ENCODE assay signal across 16 cellular contexts in genomic region chr7:138259675-138260074, GRCh38.
"Had no signal": no experiment of that assay in that cellular context is flagged by ENCODE, and none has a peak within 500 bp of the region (broad histone marks: within the 10 kb centered on the region; RNA-seq: fewer than 3 reads in every experiment).

No MANE protein-coding gene starts in this region.

- H3K27ac Mint-ChIP-seq: natural killer cell treated with Interleukin-12 subunit alpha and Interleukin-12 subunit beta and Interleukin-15 and Interleukin-18, amount 100 ng/mL, for 72 hours; stimulated activated memory B cell treated with anti-CD40 and anti-IgM and Interleukin-4, amounts not matched to agents 10 μg/mL and 1 μg/mL and 100 μg/mL, for 72 hours; stimulated activated naive CD8-positive, alpha-beta T cell treated with anti-CD3 and anti-CD28 coated beads, Interleukin-15, amount 100 ng/mL, for 72 hours had no signal

- H3K4me3 Mint-ChIP-seq: natural killer cell treated with Interleukin-12 subunit alpha and Interleukin-12 subunit beta and Interleukin-15 and Interleukin-18, amount 100 ng/mL, for 72 hours; stimulated activated memory B cell treated with anti-CD40 and anti-IgM and Interleukin-4, amounts not matched to agents 10 μg/mL and 1 μg/mL and 100 μg/mL, for 72 hours; stimulated activated naive CD8-positive, alpha-beta T cell treated with anti-CD3 and anti-CD28 coated beads, Interleukin-15, amount 100 ng/mL, for 72 hours had no signal

- H3K27ac ChIP-seq: heart left ventricle, right atrium auricular region, tibial nerve had no signal

- DNase-seq: effector memory CD4-positive, alpha-beta T cell; heart left ventricle; islet precursor cell; midbrain; ovary; stimulated activated CD4-positive, alpha-beta T cell treated with anti-CD3 and anti-CD28 coated beads, Interleukin-15, amount 100 ng/mL, for 24 hours; stimulated activated CD4-positive, alpha-beta T cell treated with anti-CD3 and anti-CD28 coated beads, Interleukin-1b, Interleukin-23, amount 100 ng/mL, for 48 hours; stimulated activated CD4-positive, alpha-beta T cell treated with anti-CD3 and anti-CD28 coated beads, Interleukin-4, amount 100 ng/mL, for 24 hours; stimulated activated naive CD8-positive, alpha-beta T cell treated with anti-CD3 and anti-CD28 coated beads, Interleukin-15, amount 100 ng/mL, for 72 hours; testis had no signal

- H3K27me3 ChIP-seq: heart left ventricle, ovary, right atrium auricular region, testis, tibial nerve had no signal

- H3K9me3 ChIP-seq: ovary, right atrium auricular region, testis, tibial nerve had no signal

- H3K4me1 Mint-ChIP-seq: stimulated activated memory B cell treated with anti-CD40 and anti-IgM and Interleukin-4, amounts not matched to agents 10 μg/mL and 1 μg/mL and 100 μg/mL, for 72 hours; stimulated activated naive CD8-positive, alpha-beta T cell treated with anti-CD3 and anti-CD28 coated beads, Interleukin-15, amount 100 ng/mL, for 72 hours had no signal

- H3K27me3 Mint-ChIP-seq: stimulated activated memory B cell treated with anti-CD40 and anti-IgM and Interleukin-4, amounts not matched to agents 10 μg/mL and 1 μg/mL and 100 μg/mL, for 72 hours; stimulated activated naive CD8-positive, alpha-beta T cell treated with anti-CD3 and anti-CD28 coated beads, Interleukin-15, amount 100 ng/mL, for 72 hours had no signal

- ATAC-seq: esophagus mucosa; heart left ventricle; left lobe of liver; natural killer cell treated with Interleukin-12 subunit alpha and Interleukin-12 subunit beta and Interleukin-15 and Interleukin-18, amount 100 ng/mL, for 72 hours; stimulated activated memory B cell treated with anti-CD40 and anti-IgM and Interleukin-4, amounts not matched to agents 10 μg/mL and 1 μg/mL and 100 μg/mL, for 72 hours; stimulated activated naive CD8-positive, alpha-beta T cell treated with anti-CD3 and anti-CD28 coated beads, Interleukin-15, amount 100 ng/mL, for 72 hours had no signal

- H3K4me1 ChIP-seq: testis had no signal

- H3K4me3 ChIP-seq: heart left ventricle, ovary, right atrium auricular region, testis, tibial nerve had no signal

- H3K36me3 ChIP-seq: heart left ventricle, ovary, right atrium auricular region, tibial nerve had no signal

- H3K36me3 Mint-ChIP-seq: natural killer cell treated with Interleukin-12 subunit alpha and Interleukin-12 subunit beta and Interleukin-15 and Interleukin-18, amount 100 ng/mL, for 72 hours; stimulated activated memory B cell treated with anti-CD40 and anti-IgM and Interleukin-4, amounts not matched to agents 10 μg/mL and 1 μg/mL and 100 μg/mL, for 72 hours had no signal
